Comparison of ENCODE assay signal across 22 cellular contexts in genomic region chr9:4594545-4594944, GRCh38.
DNase-seq lines count a peak whose midpoint lies in the region; ATAC-seq and TF ChIP-seq lines count a peak whose summit lies in the region.
"Had no signal": no experiment of that assay in that cellular context is flagged by ENCODE, and none has a peak within 500 bp of the region (broad histone marks: within the 10 kb centered on the region; RNA-seq: fewer than 3 reads in every experiment).

No MANE protein-coding gene starts in this region.

- H3K36me3 Mint-ChIP-seq in CD4-positive, alpha-beta memory T cell, result no peaks in the 10 kb centered on the region
- H3K36me3 Mint-ChIP-seq in glutamatergic neuron (ENCODE audit: unreplicated experiment), result no peaks in the 10 kb centered on the region

- H3K9me3 ChIP-seq in CD4-positive, alpha-beta memory T cell (ENCODE audit: control insufficient read depth in 1 of 2, low read length in 2 of 2), result no peaks in the 10 kb centered on the region
- H3K9me3 ChIP-seq in tibial nerve (no peaks in the 10 kb centered on the region), gastrocnemius medialis (no peaks in the 10 kb centered on the region)
- H3K9me3 ChIP-seq: BLaER1, SJCRH30 had no signal

- intact Hi-C loops in CD4-positive, alpha-beta memory T cell (cut with micrococcal nuclease), result no loop called here
- intact Hi-C loops in gastrocnemius medialis (cut with DNase I; ENCODE audit: low total_unique reads), result no loop called here

- H3K27me3 ChIP-seq in CD4-positive, alpha-beta memory T cell (ENCODE audit: insufficient read depth, low read length), result no peaks in the 10 kb centered on the region
- no peaks in the 10 kb centered on the region for H3K27me3 ChIP-seq in tibial nerve
- H3K27me3 ChIP-seq in gastrocnemius medialis, result no peaks in the 10 kb centered on the region
- H3K27me3 ChIP-seq: BLaER1, SJCRH30 had no signal

- H3K4me1 Mint-ChIP-seq in CD4-positive, alpha-beta memory T cell, result peaks cover 20 to 44% (median 32%) of the 10 kb centered on the region in 4 donors
- H3K4me1 Mint-ChIP-seq in glutamatergic neuron (ENCODE audit: low read depth, unreplicated experiment), result no peaks in the 10 kb centered on the region

- ATAC-seq in gastrocnemius medialis, result no peak
- ATAC-seq: Right ventricle myocardium inferior had no signal

- CTCF ChIA-PET in CD4-positive, alpha-beta memory T cell (lab: Charles Lee; ENCODE audit: partially characterized antibody), result interaction anchor here (0.6 kb wide), 1 partner anchor 10 kb away, joined by 4 read pairs; no protein-coding TSS in a partner anchor

- 66 to 68% methylated on average over 4 of the region's 4 CpGs for WGBS in tibial nerve, 2 donors

- no peaks in the 10 kb centered on the region for H3K36me3 ChIP-seq in CD4-positive, alpha-beta memory T cell (ENCODE audit: insufficient read depth, low read length)
- H3K36me3 ChIP-seq in tibial nerve (no peaks in the 10 kb centered on the region), gastrocnemius medialis (no peaks in the 10 kb centered on the region)
- H3K36me3 ChIP-seq: BLaER1, SJCRH30 had no signal

- no peak for TF ChIP-seq EP300 in tibial nerve (IDR thresholded peaks at IDR 0.05)

- no peaks in the 10 kb centered on the region for H3K9me3 Mint-ChIP-seq in CD4-positive, alpha-beta memory T cell
- peaks cover 1% of the 10 kb centered on the region for H3K9me3 Mint-ChIP-seq in glutamatergic neuron (ENCODE audit: unreplicated experiment)
- H3K9me3 Mint-ChIP-seq: CD8-positive, alpha-beta memory T cell had no signal

- no peak for TF ChIP-seq POLR2A in tibial nerve (IDR thresholded peaks at IDR 0.05)
- no peak for TF ChIP-seq POLR2A in gastrocnemius medialis (IDR thresholded peaks at IDR 0.05)

- H3K4me1 ChIP-seq in CD4-positive, alpha-beta memory T cell (ENCODE audit: insufficient read depth, low read length), result peaks cover 36% of the 10 kb centered on the region
- H3K4me1 ChIP-seq in tibial nerve, result peaks cover 0 to 28% (median 2%) of the 10 kb centered on the region in 4 donors
- peaks cover 0 to 4% of the 10 kb centered on the region in 2 donors for H3K4me1 ChIP-seq in gastrocnemius medialis
- H3K4me1 ChIP-seq: BLaER1, SJCRH30 had no signal

- no peak overlapping the region for H3K4me3 ChIP-seq in CD4-positive, alpha-beta memory T cell (ENCODE audit: low read length in 2 of 2)
- no peak overlapping the region for H3K4me3 ChIP-seq in tibial nerve
- no peak overlapping the region for H3K4me3 ChIP-seq in gastrocnemius medialis
- H3K4me3 ChIP-seq: BLaER1, PC-9, SJCRH30 had no signal

- no peak for DNase-seq in CD4-positive, alpha-beta memory T cell
- DNase-seq in amniotic epithelial cell (ENCODE audit: low read depth), result peak; percentile 80
- peak; percentile 43 for DNase-seq in iris pigment epithelial cell (ENCODE audit: low read depth)
- DNase-seq in tibial nerve (ENCODE audit: low spot score in 2 of 2), result peak in 1 of 2 donors; percentile 34
- DNase-seq in gastrocnemius medialis, result no peak
- no peak for DNase-seq in NCI-H748 (lab: John Stamatoyannopoulos, UW; ENCODE audit: unreplicated experiment)
- DNase-seq in glutamatergic neuron, result no peak
- DNase-seq: CD8-positive, alpha-beta memory T cell; DMS79 treated with DMSO at 0.1 percent for 48 hours; GF-D8; Karpas-422; MV-4-11; NCI-H1105; NCI-H1436 treated with DMSO at 0.1 percent for 48 hours; NCI-H1930; NCI-H2107; NCI-H524 treated with DMSO at 0.1 percent for 48 hours; NCI-H82; PC-9; SJCRH30 had no signal

- no peaks in the 10 kb centered on the region for H3K27me3 Mint-ChIP-seq in CD4-positive, alpha-beta memory T cell
- no peaks in the 10 kb centered on the region for H3K27me3 Mint-ChIP-seq in glutamatergic neuron (ENCODE audit: unreplicated experiment)
- H3K27me3 Mint-ChIP-seq: CD8-positive, alpha-beta memory T cell had no signal

- TF ChIP-seq CTCF in tibial nerve (IDR thresholded peaks at IDR 0.05) (no peak), gastrocnemius medialis (IDR thresholded peaks at IDR 0.05 in 4 of 5, conservative IDR thresholded peaks at IDR 0.05 in 1 of 5) (no peak), glutamatergic neuron (IDR thresholded peaks at IDR 0.05; ENCODE audit: partially characterized antibody, unreplicated experiment) (no peak)

- H3K4me3 Mint-ChIP-seq in CD4-positive, alpha-beta memory T cell, result no peak overlapping the region
- no peak overlapping the region for H3K4me3 Mint-ChIP-seq in glutamatergic neuron (ENCODE audit: unreplicated experiment)

- H3K27ac ChIP-seq in CD4-positive, alpha-beta memory T cell (ENCODE audit: low read depth, low read length), result no peak overlapping the region
- H3K27ac ChIP-seq in tibial nerve (peak overlapping the region; percentile 2 to 78 (median 34)), gastrocnemius medialis (no peak overlapping the region)
- H3K27ac ChIP-seq: BLaER1, PC-9, SJCRH30 had no signal

- in situ Hi-C loops in gastrocnemius medialis (cut with MboI; ENCODE audit: low sequenced_read_pairs in 4 of 4), result no loop called here

- peak overlapping the region in 6 of 7 donors; percentile 79 to 97 (median 88) for H3K27ac Mint-ChIP-seq in CD4-positive, alpha-beta memory T cell
- no peak overlapping the region for H3K27ac Mint-ChIP-seq in glutamatergic neuron (ENCODE audit: unreplicated experiment)

- POLR2A ChIA-PET in CD4-positive, alpha-beta memory T cell (lab: Charles Lee; ENCODE audit: partially characterized antibody), result no interaction called here

Comparison
In these comparisons a context has a peak if more than half of its experiments do, and no peak if none do; other contexts are left out.
1. DNase-seq: peak in amniotic epithelial cell (single experiment) and iris pigment epithelial cell (single experiment); none in CD4-positive, alpha-beta memory T cell (0 of 5), gastrocnemius medialis (0 of 2), NCI-H748 (single experiment) and glutamatergic neuron (single experiment).
2. H3K27ac ChIP-seq: peak in tibial nerve (4 of 4); none in CD4-positive, alpha-beta memory T cell (single experiment) and gastrocnemius medialis (0 of 4).